ENCODE assay signal across 15 cellular contexts in the genomic region with DNA sequence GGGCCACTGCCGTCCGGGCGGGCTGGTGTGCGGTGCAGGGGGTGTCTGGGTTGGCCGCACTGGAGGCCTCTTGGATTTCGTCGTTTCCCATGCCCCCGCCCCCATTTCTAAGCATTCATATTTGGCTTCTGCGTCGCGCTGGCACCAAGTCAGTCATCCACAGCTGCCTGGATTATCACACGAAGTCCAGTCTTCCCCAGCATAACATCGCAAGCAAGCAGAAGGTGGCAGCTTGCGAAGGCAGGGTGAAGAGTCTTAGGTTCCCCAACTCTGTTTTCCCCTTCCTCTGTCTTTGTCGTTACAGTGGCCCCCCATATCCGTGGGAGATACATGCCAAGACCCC. TPM values are rescaled to one million over a fixed set of nuclear protein-coding genes. Genes with fewer than 3 reads are reported as not detected.
DNase-seq lines count a peak whose midpoint lies in the region; ATAC-seq and TF ChIP-seq lines count a peak whose summit lies in the region.
"Had no signal": no experiment of that assay in that cellular context is flagged by ENCODE, and none has a peak within 500 bp of the region (broad histone marks: within the 10 kb centered on the region; RNA-seq: fewer than 3 reads in every experiment).

No MANE protein-coding gene starts in this region.

- H3K4me3 ChIP-seq in cardiac fibroblast (replicated peaks in 1 of 2; ENCODE audit: low read depth in 2 of 2, low read length in 2 of 2) (peak overlapping the region; percentile 18 to 19), skeletal muscle satellite cell (ENCODE audit: low read length) (peak overlapping the region; percentile 53)
- H3K4me3 ChIP-seq: cardiac muscle cell, HAP-1 had no signal

- no peak overlapping the region for H3K9ac ChIP-seq in skeletal muscle satellite cell (ENCODE audit: low read depth, low read length)

- H3K4me2 ChIP-seq in skeletal muscle satellite cell (ENCODE audit: low read length) = peak overlapping the region; percentile 81

- H3K9me3 ChIP-seq in skeletal muscle satellite cell (replicated peaks; ENCODE audit: low read length) = no peaks in the 10 kb centered on the region
- H3K9me3 ChIP-seq: HAP-1 had no signal

- H3K4me1 Mint-ChIP-seq in HFFc6 (ENCODE audit: low read depth) = peaks cover 11% of the 10 kb centered on the region; the same call in 1 of the 2 replicates
- H3K4me1 Mint-ChIP-seq in immature natural killer cell = peaks cover 3 to 5% of the 10 kb centered on the region in 2 donors

- no peak for ATAC-seq in HG02623 (IDR thresholded peaks at IDR 0.05; ENCODE audit: unreplicated experiment)
- ATAC-seq in GM18520 (IDR thresholded peaks at IDR 0.05; ENCODE audit: unreplicated experiment) = no peak
- ATAC-seq: naive thymus-derived CD4-positive, alpha-beta T cell had no signal

- H3K27me3 ChIP-seq in skeletal muscle satellite cell (ENCODE audit: control insufficient read depth, insufficient read depth, low read length) = peaks cover 42% of the 10 kb centered on the region

- H3K27ac Mint-ChIP-seq in HFFc6 (no peak overlapping the region), immature natural killer cell (no peak overlapping the region)
- H3K27ac Mint-ChIP-seq: CD8-positive, alpha-beta memory T cell; naive thymus-derived CD4-positive, alpha-beta T cell had no signal

- DNase-seq in HFFc6 = no peak
- DNase-seq in cardiac fibroblast (ENCODE audit: low read depth in 2 of 2) = peak in 1 of 2 donors; percentile 46
- DNase-seq in immature natural killer cell = no peak
- no peak for DNase-seq in NOMO-1 treated with dmso at 0.1 percent for 144 hours (lab: John Stamatoyannopoulos, UW; ENCODE audit: unreplicated experiment)
- no peak for DNase-seq in amniotic stem cell (lab: John Stamatoyannopoulos, UW)
- DNase-seq: activated T-cell treated with anti-CD3 and anti-CD28 coated beads, Interleukin-2, amount 50 U/mL, for 4 hours; CD8-positive, alpha-beta memory T cell; naive thymus-derived CD4-positive, alpha-beta T cell; NCI-H226; stimulated activated CD4-positive, alpha-beta T cell treated with anti-CD3 and anti-CD28 coated beads, Interleukin-4, amount 100 ng/mL, for 4 hours had no signal

- H3K9me3 Mint-ChIP-seq in HFFc6 (no peaks in the 10 kb centered on the region), immature natural killer cell (no peaks in the 10 kb centered on the region)
- H3K9me3 Mint-ChIP-seq: activated T-cell treated with anti-CD3 and anti-CD28 coated beads, Interleukin-2, amount 50 U/mL, for 4 hours; CD8-positive, alpha-beta memory T cell had no signal

- H3K27me3 Mint-ChIP-seq in HFFc6 (ENCODE audit: insufficient read depth) (peaks cover 34% of the 10 kb centered on the region), immature natural killer cell (ENCODE audit: low read depth in 3 of 3) (peaks cover 7 to 20% (median 17%) of the 10 kb centered on the region in 3 donors)

- no peaks in the 10 kb centered on the region for H3K36me3 ChIP-seq in skeletal muscle satellite cell (ENCODE audit: insufficient read depth, low read length)
- H3K36me3 ChIP-seq: cardiac muscle cell, HAP-1 had no signal

- TF ChIP-seq CTCF in HFFc6 (IDR thresholded peaks at IDR 0.05) (no peak), cardiac fibroblast (IDR thresholded peaks at IDR 0.05; ENCODE audit: low read depth, low read length) (no peak)

- peaks cover 9% of the 10 kb centered on the region for H3K4me1 ChIP-seq in skeletal muscle satellite cell (ENCODE audit: control insufficient read depth, insufficient read depth, low read length)
- H3K4me1 ChIP-seq: HAP-1 had no signal

- no peaks in the 10 kb centered on the region for H3K36me3 Mint-ChIP-seq in HFFc6 (ENCODE audit: low read depth)
- H3K36me3 Mint-ChIP-seq in immature natural killer cell = no peaks in the 10 kb centered on the region
- H3K36me3 Mint-ChIP-seq: naive thymus-derived CD4-positive, alpha-beta T cell had no signal

- H3K4me3 Mint-ChIP-seq in HFFc6 (peak overlapping the region; percentile 65; the same call in 1 of the 2 replicates), immature natural killer cell (peak overlapping the region in 3 of 5 donors; percentile 34 to 55 (median 52))
- H3K4me3 Mint-ChIP-seq: activated T-cell treated with anti-CD3 and anti-CD28 coated beads, Interleukin-2, amount 50 U/mL, for 4 hours; CD8-positive, alpha-beta memory T cell had no signal

RNA-seq across cellular contexts. Expression of gene ELAC2, which starts 43.5 kb away (rescaled TPM):
- 10 to 100 TPM; 49.8 to 63.8 (median 55.7) TPM for total RNA-seq in HFFc6 (2021; fragmentation: NEBNext Ultra II Directional; extraction: Animal tissue kit (Norgen Biotek cat#: 25700))
- 10 to 100 TPM; 30.7 to 61.2 (median 38.6) TPM for polyA plus RNA-seq in immature natural killer cell
- total RNA-seq in skeletal muscle satellite cell (2012; rRNA removed) = 71.7 and 88.9 TPM in 2 replicates
